21 cellular contexts compared by ENCODE assay signal in genomic region chr2:74130211-74130995, GRCh38. TPM values are rescaled to one million over a fixed set of nuclear protein-coding genes. Genes with fewer than 3 reads are reported as not detected.
DNase-seq lines count a peak whose midpoint lies in the region; ATAC-seq, FAIRE-seq and TF ChIP-seq lines count a peak whose summit lies in the region.
"Had no signal": no experiment of that assay in that cellular context is flagged by ENCODE, and none has a peak within 500 bp of the region (broad histone marks: within the 10 kb centered on the region; RNA-seq: fewer than 3 reads in every experiment).

No MANE protein-coding gene starts in this region.

- H3K79me2 ChIP-seq in H9 (ENCODE audit: insufficient read depth, low read length) = no peaks in the 10 kb centered on the region
- H3K79me2 ChIP-seq in astrocyte (ENCODE audit: insufficient read depth, low read length) = no peaks in the 10 kb centered on the region
- no peaks in the 10 kb centered on the region for H3K79me2 ChIP-seq in keratinocyte (ENCODE audit: control insufficient read depth, insufficient read depth, low read length)

- H3K27me3 ChIP-seq in H9 (ENCODE audit: insufficient read depth, low read length) (no peaks in the 10 kb centered on the region), astrocyte (ENCODE audit: insufficient read depth, low read length) (peaks cover 4% of the 10 kb centered on the region), keratinocyte (ENCODE audit: control insufficient read depth, extremely low read depth, insufficient read depth, low read length) (no peaks in the 10 kb centered on the region)

- no peak overlapping the region for H2BK20ac ChIP-seq in H9 (ENCODE audit: low read depth, low read length, poor library complexity, severe bottlenecking)

- dilution Hi-C loops in keratinocyte (cut with MboI; ENCODE audit: extremely low pct_ligation_motif_present, low sequenced_read_pairs) = no loop called here

- no peaks in the 10 kb centered on the region for H3K79me1 ChIP-seq in H9 (ENCODE audit: insufficient read depth, low read depth, low read length, poor library complexity, severe bottlenecking)

- H3K27me3 Mint-ChIP-seq in H9 (ENCODE audit: low read depth) (no peaks in the 10 kb centered on the region; the same call in 1 of the 2 replicates), astrocyte (ENCODE audit: low read depth, unreplicated experiment) (peaks cover 2% of the 10 kb centered on the region)
- peaks cover 44% of the 10 kb centered on the region for H3K27me3 Mint-ChIP-seq in activated naive CD4-positive, alpha-beta T cell treated with anti-CD3 and anti-CD28 coated beads, Interleukin-2, amount 10 ng/mL, durations not matched to agents 7 days and 5 days
- H3K27me3 Mint-ChIP-seq: activated CD4-positive, alpha-beta T cell treated with anti-CD3 and anti-CD28 coated beads for 36 hours had no signal

- H3K9me3 Mint-ChIP-seq in H9 (no peaks in the 10 kb centered on the region; a peak in 1 of 5 replicates), astrocyte (ENCODE audit: unreplicated experiment) (no peaks in the 10 kb centered on the region)
- no peaks in the 10 kb centered on the region for H3K9me3 Mint-ChIP-seq in activated naive CD4-positive, alpha-beta T cell treated with anti-CD3 and anti-CD28 coated beads, Interleukin-2, amount 10 ng/mL, durations not matched to agents 7 days and 5 days

- H3K36me3 ChIP-seq in astrocyte (ENCODE audit: insufficient read depth, low read length) (peaks cover 6% of the 10 kb centered on the region), keratinocyte (ENCODE audit: control insufficient read depth in 2 of 2, extremely low read depth in 1 of 2, insufficient read depth in 2 of 2, low read length in 2 of 2) (peaks cover 8 to 12% of the 10 kb centered on the region in 2 experiments)

- no peak overlapping the region for H3K23ac ChIP-seq in H9 (ENCODE audit: insufficient read length, low read depth, low read length)

- peaks cover 0 to 16% of the 10 kb centered on the region in 2 experiments; a peak in 3 of 4 replicates for H3K4me1 Mint-ChIP-seq in H9
- H3K4me1 Mint-ChIP-seq in astrocyte (ENCODE audit: low read depth, unreplicated experiment) = no peaks in the 10 kb centered on the region
- H3K4me1 Mint-ChIP-seq in activated naive CD4-positive, alpha-beta T cell treated with anti-CD3 and anti-CD28 coated beads, Interleukin-2, amount 10 ng/mL, durations not matched to agents 7 days and 5 days = peaks cover 3% of the 10 kb centered on the region
- H3K4me1 Mint-ChIP-seq: activated CD4-positive, alpha-beta T cell treated with anti-CD3 and anti-CD28 coated beads for 36 hours had no signal

- no peak overlapping the region for H2BK15ac ChIP-seq in H9 (ENCODE audit: low read depth, low read length)

- no peak overlapping the region for H4K5ac ChIP-seq in H9 (ENCODE audit: insufficient read length, low read depth, low read length)

- H2BK120ac ChIP-seq in H9 (ENCODE audit: low read depth, low read length, poor library complexity, severe bottlenecking) = no peak overlapping the region

- H3K14ac ChIP-seq in H9 (ENCODE audit: insufficient read depth, low read length) = no peak overlapping the region

- H3K4me3 ChIP-seq in astrocyte (ENCODE audit: insufficient read depth, low read depth, low read length) (no peak overlapping the region), keratinocyte (ENCODE audit: control insufficient read depth in 2 of 3, extremely low read depth in 1 of 3, insufficient read depth in 2 of 3, low read depth in 1 of 3, low read length in 3 of 3) (peak overlapping the region in 1 of 3 experiments; percentile 27)
- H3K4me3 ChIP-seq: mucosa of descending colon had no signal

- H3K27ac Mint-ChIP-seq in H9 = peak overlapping the region in 1 of 3 experiments; percentile 85; a peak in 1 of 7 replicates
- H3K27ac Mint-ChIP-seq in astrocyte (ENCODE audit: unreplicated experiment) = no peak overlapping the region
- H3K27ac Mint-ChIP-seq in activated naive CD4-positive, alpha-beta T cell treated with anti-CD3 and anti-CD28 coated beads, Interleukin-2, amount 10 ng/mL, durations not matched to agents 7 days and 5 days = no peak overlapping the region
- H3K27ac Mint-ChIP-seq: activated CD4-positive, alpha-beta T cell treated with anti-CD3 and anti-CD28 coated beads for 36 hours; progenitor cell of endocrine pancreas had no signal

- no peak overlapping the region for H3T11ph ChIP-seq in H9 (ENCODE audit: low read length)

- TF ChIP-seq CTCF in H9 (conservative IDR thresholded peaks at IDR 0.05) (no peak), astrocyte (IDR thresholded peaks at IDR 0.05; ENCODE audit: insufficient read depth, low read depth, low read length) (no peak), keratinocyte (optimal IDR thresholded peaks at IDR 0.05 in 1 of 3, IDR thresholded peaks at IDR 0.05 in 1 of 3, conservative IDR thresholded peaks at IDR 0.05 in 1 of 3; ENCODE audit: extremely low read depth in 1 of 3, insufficient read depth in 2 of 3, low read length in 3 of 3) (no peak)

- no peaks in the 10 kb centered on the region for H4K20me1 ChIP-seq in H9 (ENCODE audit: control insufficient read depth, insufficient read depth, insufficient read length)
- H4K20me1 ChIP-seq in astrocyte (ENCODE audit: insufficient read depth, low read length) = no peaks in the 10 kb centered on the region
- H4K20me1 ChIP-seq in keratinocyte (ENCODE audit: control insufficient read depth, extremely low read depth, insufficient read depth, low read length) = no peaks in the 10 kb centered on the region

- H2AK5ac ChIP-seq in H9 (ENCODE audit: insufficient read length, low read length) = no peak overlapping the region

- no peak overlapping the region for H3K9ac ChIP-seq in H9 (ENCODE audit: extremely low read depth, insufficient read length, low read length)
- no peak overlapping the region for H3K9ac ChIP-seq in astrocyte (ENCODE audit: low read length)
- H3K9ac ChIP-seq in keratinocyte (ENCODE audit: control insufficient read depth, extremely low read depth, insufficient read depth, low read length) = no peak overlapping the region

- DNase-seq in DMS53 treated with DMSO at 0.1 percent for 48 hours (lab: John Stamatoyannopoulos, UW; ENCODE audit: unreplicated experiment) (peak; percentile 21), H9 (peak; percentile 36), astrocyte (ENCODE audit: low read depth) (no peak), keratinocyte (ENCODE audit: low read depth, low spot score) (peak; percentile 21), NCI-H2171 treated with DMSO at 0.1 percent for 48 hours (lab: John Stamatoyannopoulos, UW) (no peak)
- no peak for DNase-seq in activated effector memory CD4-positive, alpha-beta T cell treated with anti-CD3 and anti-CD28 coated beads, Interleukin-2, amount 50 U/mL, for 16 hours
- DNase-seq in activated naive CD4-positive, alpha-beta T cell treated with anti-CD3 and anti-CD28 coated beads, Interleukin-2, amount 10 ng/mL, durations not matched to agents 7 days and 5 days = no peak
- DNase-seq: activated CD4-positive, alpha-beta T cell treated with anti-CD3 and anti-CD28 coated beads for 36 hours; activated gamma-delta T cell treated with Interleukin-2 at 50 U/mL for 16 hours; anterior cingulate cortex; C1 segment of cervical spinal cord; effector CD4-positive, alpha-beta T cell; GF-D8; Kasumi-1; mucosa of descending colon; NCI-H1105; NCI-H524 treated with DMSO at 0.1 percent for 48 hours; stimulated activated naive CD4-positive, alpha-beta T cell treated with Interleukin-2 at 50 U/mL for 16 hours had no signal

- WGBS in H9 (ENCODE audit: extremely low coverage, insufficient read length, low lambda C conversion rate) = no CpG with 5 or more reads among the region's 41 CpGs

- no peak overlapping the region for H3K56ac ChIP-seq in H9 (ENCODE audit: insufficient read length, low read depth, low read length)

- no peak for ATAC-seq in HG03280 (IDR thresholded peaks at IDR 0.05; ENCODE audit: unreplicated experiment)
- ATAC-seq: activated CD4-positive, alpha-beta T cell treated with anti-CD3 and anti-CD28 coated beads for 36 hours; mucosa of descending colon; Right ventricle myocardium inferior had no signal

- no peak overlapping the region for H3K4me2 ChIP-seq in H9 (ENCODE audit: insufficient read depth, insufficient read length, low read length)
- H3K4me2 ChIP-seq in astrocyte (ENCODE audit: low read length) = peak overlapping the region; percentile 29
- peak overlapping the region; percentile 56 for H3K4me2 ChIP-seq in keratinocyte (ENCODE audit: control insufficient read depth, extremely low read depth, insufficient read depth, low read depth, low read length)

- no peak overlapping the region for H3K4ac ChIP-seq in H9 (ENCODE audit: low read depth, low read length)

- no peak overlapping the region for H4K8ac ChIP-seq in H9 (replicated peaks; ENCODE audit: insufficient read length, low read depth, low read length)

- H3K4me3 Mint-ChIP-seq in H9 (no peak overlapping the region), astrocyte (ENCODE audit: unreplicated experiment) (no peak overlapping the region)
- no peak overlapping the region for H3K4me3 Mint-ChIP-seq in activated naive CD4-positive, alpha-beta T cell treated with anti-CD3 and anti-CD28 coated beads, Interleukin-2, amount 10 ng/mL, durations not matched to agents 7 days and 5 days
- H3K4me3 Mint-ChIP-seq: activated CD4-positive, alpha-beta T cell treated with anti-CD3 and anti-CD28 coated beads for 36 hours had no signal

- H3K9me3 ChIP-seq in H9 (ENCODE audit: control insufficient read depth, low read depth, low read length) (no peaks in the 10 kb centered on the region), astrocyte (ENCODE audit: insufficient read depth, low read depth, low read length) (no peaks in the 10 kb centered on the region), keratinocyte (ENCODE audit: control insufficient read depth, low read depth, low read length) (no peaks in the 10 kb centered on the region)
- H3K9me3 ChIP-seq: mucosa of descending colon had no signal

- H4K91ac ChIP-seq in H9 (ENCODE audit: insufficient read length, low read depth, low read length) = no peak overlapping the region

- no peak overlapping the region for H2BK12ac ChIP-seq in H9 (ENCODE audit: insufficient read length, low read depth, low read length)

- H3K36me3 Mint-ChIP-seq in H9 (ENCODE audit: insufficient read depth in 1 of 3, low read depth in 3 of 3) = peaks cover 17 to 21% (median 18%) of the 10 kb centered on the region in 3 experiments; a peak in 6 of 7 replicates
- peaks cover 7% of the 10 kb centered on the region for H3K36me3 Mint-ChIP-seq in astrocyte (ENCODE audit: low read depth, unreplicated experiment)
- H3K36me3 Mint-ChIP-seq in activated naive CD4-positive, alpha-beta T cell treated with anti-CD3 and anti-CD28 coated beads, Interleukin-2, amount 10 ng/mL, durations not matched to agents 7 days and 5 days = no peaks in the 10 kb centered on the region

- H3K4me1 ChIP-seq in H9 (ENCODE audit: insufficient read depth, low read length) = no peaks in the 10 kb centered on the region
- no peaks in the 10 kb centered on the region for H3K4me1 ChIP-seq in astrocyte (ENCODE audit: insufficient read depth, low read length)
- peaks cover 6% of the 10 kb centered on the region for H3K4me1 ChIP-seq in keratinocyte (ENCODE audit: control insufficient read depth, extremely low read depth, insufficient read depth, low read length)

- no peak for FAIRE-seq in astrocyte (lab: Jason Lieb, UNC)
- FAIRE-seq in keratinocyte (lab: Jason Lieb, UNC) = no peak

- no peak overlapping the region for H3K27ac ChIP-seq in H9 (ENCODE audit: insufficient read length, low read depth, low read length)
- H3K27ac ChIP-seq in astrocyte (ENCODE audit: low read depth, low read length) = no peak overlapping the region
- no peak overlapping the region for H3K27ac ChIP-seq in keratinocyte (ENCODE audit: control insufficient read depth, insufficient read depth, low read length)

- H2BK5ac ChIP-seq in H9 (ENCODE audit: insufficient read length, low read length) = no peak overlapping the region

- CTCF ChIA-PET in activated naive CD4-positive, alpha-beta T cell treated with anti-CD3 and anti-CD28 coated beads, Interleukin-2, amount 10 ng/mL, durations not matched to agents 7 days and 5 days (lab: Charles Lee) = no interaction called here

- H2AFZ ChIP-seq in H9 (ENCODE audit: low read length) (no peak overlapping the region), astrocyte (ENCODE audit: low read depth, low read length) (peak overlapping the region; percentile 47), keratinocyte (ENCODE audit: control insufficient read depth, low read length) (peak overlapping the region; percentile 26)

- no peak overlapping the region for H3K18ac ChIP-seq in H9 (ENCODE audit: insufficient read length, low read depth, low read length)

- H3K23me2 ChIP-seq in H9 (ENCODE audit: insufficient read length, low read depth, low read length, poor library complexity, severe bottlenecking) = no peaks in the 10 kb centered on the region

- no peaks in the 10 kb centered on the region for H3K9me1 ChIP-seq in keratinocyte (ENCODE audit: control insufficient read depth, extremely low read depth, insufficient read depth, low read length)

RNA-seq across cellular contexts. Expression of gene BOLA3, which starts 17.3 kb away (rescaled TPM):
- total RNA-seq in H9 (2021) (45.0 and 51.9 TPM in 2 replicates), astrocyte (42.4 and 48.8 TPM in 2 replicates)
- 66.0 to 116 TPM (median 80.6 TPM) in 3 replicates for polyA plus RNA-seq in keratinocyte
- 34.6 TPM for polyA plus RNA-seq in keratinocyte (2011; ENCODE audit: low read depth)
- 64.0 and 106 TPM in 2 replicates for polyA plus RNA-seq in keratinocyte (2011; cell fraction: cytosol; rRNA removed)
- 18.4 and 22.2 TPM in 2 replicates for polyA plus RNA-seq in keratinocyte (2011; cell fraction: nucleus; rRNA removed)
- polyA plus RNA-seq in keratinocyte (2012; ENCODE audit: low replicate concordance) = 42.4 and 107 TPM in 2 replicates
- 3.0 to 17.0 TPM (median 6.6 TPM) in 3 replicates for polyA minus RNA-seq in keratinocyte
- polyA minus RNA-seq in keratinocyte (2011; cell fraction: cytosol; rRNA and poly(A)+ RNA removed) = 40.5 TPM
- 2.3 and 6.6 TPM in 2 replicates for polyA minus RNA-seq in keratinocyte (2011; cell fraction: nucleus; rRNA and poly(A)+ RNA removed)

RNA-seq across cellular contexts. Expression of gene MOB1A, which starts 48.3 kb away (rescaled TPM):
- total RNA-seq in H9 (2021) (95.1 and 98.6 TPM in 2 replicates), astrocyte (107 and 116 TPM in 2 replicates)
- polyA plus RNA-seq in keratinocyte = 53.6 to 92.4 TPM (median 59.2 TPM) in 3 replicates
- polyA plus RNA-seq in keratinocyte (2011; ENCODE audit: low read depth) = 118 TPM
- 38.5 and 95.8 TPM in 2 replicates for polyA plus RNA-seq in keratinocyte (2011; cell fraction: cytosol; rRNA removed)
- 36.0 and 41.8 TPM in 2 replicates for polyA plus RNA-seq in keratinocyte (2011; cell fraction: nucleus; rRNA removed)
- 47.0 and 53.2 TPM in 2 replicates for polyA plus RNA-seq in keratinocyte (2012; ENCODE audit: low replicate concordance)
- 22.5 to 141 TPM (median 61.8 TPM) in 3 replicates for polyA minus RNA-seq in keratinocyte
- polyA minus RNA-seq in keratinocyte (2011; cell fraction: cytosol; rRNA and poly(A)+ RNA removed) = 49.3 TPM
- polyA minus RNA-seq in keratinocyte (2011; cell fraction: nucleus; rRNA and poly(A)+ RNA removed) = 18.6 and 32.9 TPM in 2 replicates

Comparison
In these comparisons a context has a peak if more than half of its experiments do, and no peak if none do; other contexts are left out.
1. DNase-seq: peak in DMS53 treated with DMSO at 0.1 percent for 48 hours (single experiment), H9 (single experiment) and keratinocyte (single experiment); none in astrocyte (single experiment), activated effector memory CD4-positive, alpha-beta T cell treated with anti-CD3 and anti-CD28 coated beads, Interleukin-2, amount 50 U/mL, for 16 hours (single experiment), activated naive CD4-positive, alpha-beta T cell treated with anti-CD3 and anti-CD28 coated beads, Interleukin-2, amount 10 ng/mL, durations not matched to agents 7 days and 5 days (single experiment) and NCI-H2171 treated with DMSO at 0.1 percent for 48 hours (single experiment).